In the genomic region with DNA sequence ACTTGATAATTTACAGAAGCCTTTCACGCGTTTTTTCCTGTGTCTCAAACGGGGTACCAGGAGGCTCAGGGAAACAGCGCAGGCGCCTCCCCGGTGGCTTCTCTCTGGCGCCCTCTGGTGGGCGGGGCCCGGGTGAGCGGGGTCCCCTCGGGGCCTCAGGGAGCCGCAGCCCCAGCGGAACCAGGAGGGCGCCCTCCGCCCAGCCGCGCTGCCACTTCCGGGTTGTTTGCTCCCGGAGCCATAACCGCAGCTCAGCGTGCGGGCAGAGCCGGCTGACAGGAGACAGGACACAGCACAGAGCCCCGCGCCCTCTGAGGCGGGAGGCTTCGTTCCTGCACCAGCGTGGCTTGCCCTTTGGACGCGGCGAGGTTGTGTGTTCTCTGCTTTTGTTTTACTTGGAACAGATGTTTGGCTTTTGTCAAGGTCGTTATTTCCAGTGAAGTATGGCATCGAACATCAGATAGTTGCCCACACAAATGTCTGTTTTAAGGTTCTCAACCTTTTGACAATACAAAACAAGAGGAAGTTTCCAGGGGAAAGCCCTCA, we compare ENCODE assay signal across 8 cellular contexts. TPM values are rescaled to one million over a fixed set of nuclear protein-coding genes. Genes with fewer than 3 reads are reported as not detected.
DNase-seq lines count a peak whose midpoint lies in the region; ATAC-seq and TF ChIP-seq lines count a peak whose summit lies in the region.

No MANE protein-coding gene starts in this region.

- POLR2A ChIA-PET in PC-3 (lab: Charles Lee; ENCODE audit: unreplicated experiment) = no interaction called here

- peaks cover 8% of the 10 kb centered on the region for H3F3A ChIP-seq in PC-3 (ENCODE audit: low read length, unreplicated experiment)

- no peaks in the 10 kb centered on the region for H3K9me2 ChIP-seq in PC-3 (replicated peaks; ENCODE audit: low read length)

- H3K27me3 Mint-ChIP-seq in CD14-positive monocyte (ENCODE audit: low read depth in 3 of 3) = peaks cover 12 to 41% (median 36%) of the 10 kb centered on the region in 3 donors
- H3K27me3 Mint-ChIP-seq in activated T-cell treated with anti-CD3 and anti-CD28 coated beads, Interleukin-2, amount 50 U/mL, for 24 hours = peaks cover 18% of the 10 kb centered on the region

- H3K9ac ChIP-seq in PC-3 (ENCODE audit: low read length) = peak overlapping the region; percentile 65

- peaks cover 15% of the 10 kb centered on the region for H3K4me1 ChIP-seq in PC-3 (ENCODE audit: insufficient read depth, low read length)

- no peaks in the 10 kb centered on the region for H3K79me2 ChIP-seq in PC-3 (ENCODE audit: low read length)

- peak overlapping the region; percentile 59 to 77 for H3K4me3 Mint-ChIP-seq in CD14-positive monocyte
- peak overlapping the region; percentile 71 for H3K4me3 Mint-ChIP-seq in activated T-cell treated with anti-CD3 and anti-CD28 coated beads, Interleukin-2, amount 50 U/mL, for 24 hours

- peak overlapping the region; percentile 94 for H2AFZ ChIP-seq in PC-3 (ENCODE audit: low read length)

- 0 out of 2 replicates have a peak, but pooled peaks cover 7% of the 10 kb centered on the region for H3K9me3 ChIP-seq in PC-3 (ENCODE audit: low read length)

- H3K36me3 Mint-ChIP-seq in CD14-positive monocyte = no peaks in the 10 kb centered on the region
- H3K36me3 Mint-ChIP-seq in activated T-cell treated with anti-CD3 and anti-CD28 coated beads, Interleukin-2, amount 50 U/mL, for 24 hours (ENCODE audit: low read depth) = no peaks in the 10 kb centered on the region

- H3K27me3 ChIP-seq in PC-3 (ENCODE audit: low read length) = no peaks in the 10 kb centered on the region

- ATAC-seq in GM19025 (IDR thresholded peaks at IDR 0.05; ENCODE audit: low read depth, unreplicated experiment) (peak; percentile 78), HG03280 (IDR thresholded peaks at IDR 0.05; ENCODE audit: unreplicated experiment) (peak; percentile 95), PC-3 (peak; percentile 94)

- no TSS peak for BruUV-seq in PC-3 (replicated peaks; lab: Mats Ljungman, UMichigan)

- 0 out of 2 replicates have a peak overlapping the region, but pooled peaks have one; percentile 9 for H3K27ac ChIP-seq in PC-3 (ENCODE audit: low read length)

- H3K4me3 ChIP-seq in PC-3 (ENCODE audit: low read length) (peak overlapping the region; percentile 64), fibroblast of mammary gland (ENCODE audit: control insufficient read depth, low read depth, low read length) (peak overlapping the region; percentile 44)

- peak; percentile 64 for DNase-seq in CD14-positive monocyte (ENCODE audit: low spot score)
- DNase-seq in PC-3 = peak; percentile 79
- peak; percentile 98 for DNase-seq in activated T-cell treated with anti-CD3 and anti-CD28 coated beads, Interleukin-2, amount 50 U/mL, for 24 hours
- peak; percentile 44 for DNase-seq in fibroblast of mammary gland (ENCODE audit: low read depth)
- DNase-seq in occipital lobe (lab: John Stamatoyannopoulos, UW) = peak; percentile 67
- DNase-seq in superior temporal gyrus (ENCODE audit: extremely low spot score) = peak; percentile 75

- H3K36me3 ChIP-seq in PC-3 (ENCODE audit: low read depth, low read length) = no peaks in the 10 kb centered on the region; the same call in 1 of the 2 replicates

- intact Hi-C loops in CD14-positive monocyte (cut with micrococcal nuclease) (loop anchor here in 1 of 2 donors (10.0 kb wide), 1 partner anchor 195 kb away; no protein-coding TSS in a partner anchor), PC-3 (cut with micrococcal nuclease) (loop anchor here (5.0 kb wide), 1 partner anchor 83 kb away; no protein-coding TSS in a partner anchor)

- CTCF ChIA-PET in PC-3 (lab: Charles Lee) = no interaction called here

- peak overlapping the region; percentile 81 for H3K4me2 ChIP-seq in PC-3 (ENCODE audit: low read length)

- no peaks in the 10 kb centered on the region for H4K20me1 ChIP-seq in PC-3 (ENCODE audit: low read length)

- TF ChIP-seq CTCF in CD14-positive monocyte (IDR thresholded peaks at IDR 0.05) (peak; percentile 96), PC-3 (conservative IDR thresholded peaks at IDR 0.05; ENCODE audit: low read depth, low read length) (peak; percentile 83), fibroblast of mammary gland (conservative IDR thresholded peaks at IDR 0.05; ENCODE audit: control insufficient read depth, insufficient read depth, low read depth, low read length) (peak; percentile 61)

- peaks cover 11% of the 10 kb centered on the region for H3K4me1 Mint-ChIP-seq in CD14-positive monocyte
- peaks cover 14% of the 10 kb centered on the region for H3K4me1 Mint-ChIP-seq in activated T-cell treated with anti-CD3 and anti-CD28 coated beads, Interleukin-2, amount 50 U/mL, for 24 hours (ENCODE audit: low read depth)

- H3K27ac Mint-ChIP-seq in CD14-positive monocyte = no peak overlapping the region
- peak overlapping the region; percentile 66 for H3K27ac Mint-ChIP-seq in activated T-cell treated with anti-CD3 and anti-CD28 coated beads, Interleukin-2, amount 50 U/mL, for 24 hours

- peaks cover 0 to 27% (median 20%) of the 10 kb centered on the region in 7 donors for H3K9me3 Mint-ChIP-seq in CD14-positive monocyte
- H3K9me3 Mint-ChIP-seq in activated T-cell treated with anti-CD3 and anti-CD28 coated beads, Interleukin-2, amount 50 U/mL, for 24 hours = peaks cover 13% of the 10 kb centered on the region

RNA-seq across cellular contexts. Expression of a gene that starts 6.9 kb away (rescaled TPM):
- polyA plus RNA-seq in CD14-positive monocyte = not detected
- total RNA-seq in PC-3 (2014; rRNA removed) (3.3 and 4.2 TPM in 2 replicates), occipital lobe (10.5 TPM)

RNA-seq across cellular contexts. Expression of a gene that starts 45.1 kb away (rescaled TPM):
- polyA plus RNA-seq in CD14-positive monocyte = not detected
- total RNA-seq in PC-3 (2014; rRNA removed) = not detected in 2 replicates
- total RNA-seq in occipital lobe = 0.94 TPM

Comparison
In these comparisons a context has a peak if more than half of its experiments do, and no peak if none do; other contexts are left out.
1. Peak in every context shown above with its lines: DNase-seq, ATAC-seq, H3K4me3 ChIP-seq and H3K27ac ChIP-seq.
2. DNase-seq: peak in every context shown above with its lines; median percentile 98 in activated T-cell treated with anti-CD3 and anti-CD28 coated beads, Interleukin-2, amount 50 U/mL, for 24 hours; 79 in PC-3; 75 in superior temporal gyrus; 67 in occipital lobe; 64 in CD14-positive monocyte; 44 in fibroblast of mammary gland.